9 cellular contexts compared by ENCODE assay signal in the genomic region with DNA sequence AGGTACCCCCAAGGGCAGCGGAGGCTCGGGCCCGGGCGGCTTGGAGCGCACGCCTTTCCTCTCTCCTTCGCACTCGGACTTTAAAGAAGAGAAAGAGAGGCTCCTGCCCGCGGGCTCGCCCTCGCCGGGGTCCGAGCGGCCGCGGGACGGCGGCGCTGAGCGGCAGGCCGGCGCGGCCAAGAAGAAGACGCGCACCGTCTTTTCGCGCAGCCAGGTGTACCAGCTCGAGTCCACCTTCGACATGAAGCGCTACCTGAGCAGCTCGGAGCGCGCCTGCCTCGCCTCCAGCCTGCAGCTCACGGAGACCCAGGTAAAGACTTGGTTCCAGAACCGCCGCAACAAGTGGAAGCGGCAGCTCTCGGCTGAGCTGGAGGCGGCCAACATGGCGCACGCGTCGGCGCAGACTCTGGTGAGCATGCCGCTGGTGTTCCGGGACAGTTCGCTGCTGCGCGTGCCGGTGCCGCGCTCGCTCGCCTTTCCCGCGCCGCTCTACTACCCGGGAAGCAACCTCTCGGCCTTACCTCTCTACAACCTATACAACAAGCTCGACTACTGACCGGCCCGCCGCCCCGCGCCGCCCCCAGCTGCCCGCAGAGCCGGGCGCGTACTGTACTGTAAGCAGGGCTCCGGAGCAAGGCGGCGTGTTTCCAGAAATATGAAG. TPM values are rescaled to one million over a fixed set of nuclear protein-coding genes. Genes with fewer than 3 reads are reported as not detected.
DNase-seq lines count a peak whose midpoint lies in the region; ATAC-seq and TF ChIP-seq lines count a peak whose summit lies in the region.
"Had no signal": no experiment of that assay in that cellular context is flagged by ENCODE, and none has a peak within 500 bp of the region (broad histone marks: within the 10 kb centered on the region; RNA-seq: fewer than 3 reads in every experiment).

No MANE protein-coding gene starts in this region.

- DNase-seq in activated CD8-positive, alpha-beta memory T cell treated with anti-CD3 and anti-CD28 coated beads, Interleukin-2, amount 10 ng/mL, durations not matched to agents 7 days and 5 days: no peak
- no peak for DNase-seq in right atrium auricular region (ENCODE audit: low spot score)
- no peak for DNase-seq in SIG-M5 (lab: John Stamatoyannopoulos, UW)
- no peak for DNase-seq in NCI-H187 treated with DMSO at 0.1 percent for 48 hours (lab: John Stamatoyannopoulos, UW)
- no peak for DNase-seq in NCI-H2029 treated with DMSO at 0.1 percent for 48 hours (lab: John Stamatoyannopoulos, UW)

- TF ChIP-seq CTCF in GM12875 (IDR thresholded peaks at IDR 0.05; ENCODE audit: borderline replicate concordance, insufficient read depth, low read depth, low read length) (no peak), right atrium auricular region (IDR thresholded peaks at IDR 0.05) (no peak)

- no peaks in the 10 kb centered on the region for H3K36me3 ChIP-seq in right atrium auricular region

- CTCF ChIA-PET in activated CD8-positive, alpha-beta memory T cell treated with anti-CD3 and anti-CD28 coated beads, Interleukin-2, amount 10 ng/mL, durations not matched to agents 7 days and 5 days (lab: Charles Lee): interaction anchor here (1.2 to 3.9 kb wide), 4 partner anchors 11 to 107 kb away, joined by 3 to 26 read pairs (median 14); no protein-coding TSS in a partner anchor

- peaks cover 53% of the 10 kb centered on the region for H3K4me1 Mint-ChIP-seq in activated CD8-positive, alpha-beta memory T cell treated with anti-CD3 and anti-CD28 coated beads, Interleukin-2, amount 10 ng/mL, durations not matched to agents 7 days and 5 days

- H3K27ac ChIP-seq in right atrium auricular region (no peak overlapping the region), skin epidermis (no peak overlapping the region)

- peak overlapping the region; percentile 28 for H3K27ac Mint-ChIP-seq in activated CD8-positive, alpha-beta memory T cell treated with anti-CD3 and anti-CD28 coated beads, Interleukin-2, amount 10 ng/mL, durations not matched to agents 7 days and 5 days

- H3K9me3 Mint-ChIP-seq in activated CD8-positive, alpha-beta memory T cell treated with anti-CD3 and anti-CD28 coated beads, Interleukin-2, amount 10 ng/mL, durations not matched to agents 7 days and 5 days (ENCODE audit: low read depth): no peaks in the 10 kb centered on the region

- peaks cover 0 to 55% of the 10 kb centered on the region in 2 donors for H3K4me1 ChIP-seq in right atrium auricular region

- H3K27me3 ChIP-seq in right atrium auricular region: peaks cover 72% of the 10 kb centered on the region in 2 donors

- H3K4me3 ChIP-seq in GM12875 (ENCODE audit: low read depth, low read length) (peak overlapping the region; percentile 89), right atrium auricular region (peak overlapping the region; percentile 17 to 40), skin epidermis (peak overlapping the region; percentile 19 to 44 (median 23))

- peak overlapping the region; percentile 62 for H3K4me3 Mint-ChIP-seq in activated CD8-positive, alpha-beta memory T cell treated with anti-CD3 and anti-CD28 coated beads, Interleukin-2, amount 10 ng/mL, durations not matched to agents 7 days and 5 days

- no peak for ATAC-seq in activated CD8-positive, alpha-beta memory T cell treated with anti-CD3 and anti-CD28 coated beads, Interleukin-2, amount 10 ng/mL, durations not matched to agents 7 days and 5 days
- ATAC-seq in GM21515 (IDR thresholded peaks at IDR 0.05; ENCODE audit: unreplicated experiment): no peak

- no peaks in the 10 kb centered on the region for H3K9me3 ChIP-seq in right atrium auricular region

- H3K36me3 Mint-ChIP-seq in activated CD8-positive, alpha-beta memory T cell treated with anti-CD3 and anti-CD28 coated beads, Interleukin-2, amount 10 ng/mL, durations not matched to agents 7 days and 5 days: peaks cover 8% of the 10 kb centered on the region

- peaks cover 55% of the 10 kb centered on the region for H3K27me3 Mint-ChIP-seq in activated CD8-positive, alpha-beta memory T cell treated with anti-CD3 and anti-CD28 coated beads, Interleukin-2, amount 10 ng/mL, durations not matched to agents 7 days and 5 days

RNA-seq across cellular contexts. Expression of gene HMX2, which starts 1.8 kb away (rescaled TPM):
- total RNA-seq in activated CD8-positive, alpha-beta memory T cell treated with anti-CD3 and anti-CD28 coated beads, Interleukin-2, amount 10 ng/mL, durations not matched to agents 7 days and 5 days: not detected
- not detected for total RNA-seq in right atrium auricular region

RNA-seq across cellular contexts. Expression of gene BUB3, which starts 4.5 kb away (rescaled TPM):
- 100 to 1,000 TPM; 282 to 319 TPM for total RNA-seq in activated CD8-positive, alpha-beta memory T cell treated with anti-CD3 and anti-CD28 coated beads, Interleukin-2, amount 10 ng/mL, durations not matched to agents 7 days and 5 days
- 10 to 100 TPM; 35.4 to 36.9 TPM for total RNA-seq in right atrium auricular region

RNA-seq across cellular contexts. Expression of gene HMX3, which starts 13.9 kb away (rescaled TPM):
- not detected for total RNA-seq in activated CD8-positive, alpha-beta memory T cell treated with anti-CD3 and anti-CD28 coated beads, Interleukin-2, amount 10 ng/mL, durations not matched to agents 7 days and 5 days
- total RNA-seq in right atrium auricular region: not detected
- total RNA-seq: M059J had no signal

Comparison
In these comparisons a context has a peak if more than half of its experiments do, and no peak if none do; other contexts are left out.
1. H3K4me3 ChIP-seq: peak in every context shown above with its lines; median percentile 89 in GM12875; 28 in right atrium auricular region; 23 in skin epidermis.
2. RNA of gene BUB3, which starts 4.5 kb away (total RNA-seq): 282 to 319 TPM in activated CD8-positive, alpha-beta memory T cell treated with anti-CD3 and anti-CD28 coated beads, Interleukin-2, amount 10 ng/mL, durations not matched to agents 7 days and 5 days; 35.4 to 36.9 TPM in right atrium auricular region; every median in the first group is over 4 times any median in the second.